ENCODE assay signal across 8 cellular contexts in the genomic region with DNA sequence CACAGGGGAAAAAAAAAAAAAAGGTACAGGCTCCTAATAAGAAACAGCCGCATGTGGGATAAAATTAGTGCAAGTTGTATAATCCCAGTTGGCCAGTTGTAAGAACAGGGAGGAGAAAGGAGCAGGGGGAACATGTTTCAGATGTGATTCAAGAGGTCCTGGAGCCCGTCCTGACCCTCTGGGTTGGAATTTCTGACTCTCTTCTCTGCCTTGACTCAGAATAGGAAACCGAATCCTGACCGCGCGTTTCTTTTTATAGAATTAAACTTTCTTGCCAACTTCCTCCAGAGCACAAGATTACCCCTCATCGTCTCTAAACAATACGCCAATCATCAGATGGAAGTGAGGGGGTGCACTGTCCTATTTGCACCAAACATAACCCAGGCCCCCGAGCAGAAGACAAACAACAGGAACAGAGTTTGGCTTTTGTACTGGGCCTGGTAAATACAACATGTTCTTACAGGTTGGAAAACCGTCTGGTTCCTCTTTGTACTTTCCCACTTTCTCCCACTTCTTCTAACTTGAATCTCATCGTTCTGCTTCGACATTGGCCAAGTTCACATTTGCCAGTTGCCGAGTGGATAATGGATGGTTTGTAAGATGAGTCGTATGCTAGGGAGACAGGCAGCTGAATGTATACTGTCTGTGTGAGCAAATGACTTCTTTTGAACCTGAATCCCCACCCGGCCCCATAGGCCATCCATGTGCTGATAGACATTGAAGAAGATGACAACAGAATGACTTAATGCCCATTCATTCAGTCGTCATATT. TPM values are rescaled to one million over a fixed set of nuclear protein-coding genes. Genes with fewer than 3 reads are reported as not detected.
DNase-seq lines count a peak whose midpoint lies in the region; ATAC-seq and TF ChIP-seq lines count a peak whose summit lies in the region.

No MANE protein-coding gene starts in this region.

- POLR2A ChIA-PET in T-cell (lab: Charles Lee): no interaction called here

- peak overlapping the region in 1 of 2 donors; percentile 44 for H3K27ac Mint-ChIP-seq in T-cell

- no peak overlapping the region for H3K4me2 ChIP-seq in parathyroid adenoma (ENCODE audit: low read length)

- no peaks in the 10 kb centered on the region for H3K27me3 ChIP-seq in parathyroid adenoma (ENCODE audit: control insufficient read depth, insufficient read depth, low read length)

- no peak overlapping the region for H3K9ac ChIP-seq in parathyroid adenoma

- H3K4me3 ChIP-seq in parathyroid adenoma (ENCODE audit: low read depth, low read length): no peak overlapping the region

- ATAC-seq in T-cell (replicated peaks in 1 of 4): peak; percentile 13 to 50 (median 26)
- ATAC-seq in GM19324 (IDR thresholded peaks at IDR 0.05; ENCODE audit: low FRiP score, unreplicated experiment): no peak
- no peak for ATAC-seq in HG03039 (IDR thresholded peaks at IDR 0.05; ENCODE audit: unreplicated experiment)
- no peak for ATAC-seq in GM18867 (IDR thresholded peaks at IDR 0.05; ENCODE audit: unreplicated experiment)

- H3K79me2 ChIP-seq in parathyroid adenoma: no peaks in the 10 kb centered on the region

- CTCF ChIA-PET in T-cell (lab: Charles Lee): no interaction called here

- peak overlapping the region; percentile 70 for H3K27ac ChIP-seq in epithelial cell of prostate
- peak overlapping the region; percentile 17 for H3K27ac ChIP-seq in parathyroid adenoma

- H2AFZ ChIP-seq in parathyroid adenoma: no peak overlapping the region

- no peaks in the 10 kb centered on the region for H3K36me3 Mint-ChIP-seq in T-cell

- no peak for TF ChIP-seq CTCF in parathyroid adenoma (IDR thresholded peaks at IDR 0.05)

- DNase-seq in GOT3 (lab: John Stamatoyannopoulos, UW) (peak; percentile 32), T-cell (no peak), epithelial cell of prostate (ENCODE audit: low read depth, low spot score) (peak; percentile 64), NCI-H187 (lab: John Stamatoyannopoulos, UW) (no peak)

- no peaks in the 10 kb centered on the region for H3K9me3 ChIP-seq in parathyroid adenoma (ENCODE audit: control insufficient read depth, low read length)

- no peaks in the 10 kb centered on the region for H3K4me1 ChIP-seq in parathyroid adenoma

- H3K9me3 Mint-ChIP-seq in T-cell: no peaks in the 10 kb centered on the region

- H3K27me3 Mint-ChIP-seq in T-cell: no peaks in the 10 kb centered on the region

- H3K36me3 ChIP-seq in parathyroid adenoma (ENCODE audit: control insufficient read depth, insufficient read depth, low read length): no peaks in the 10 kb centered on the region

- peak overlapping the region in 2 of 3 donors; percentile 8 to 49 for H3K4me3 Mint-ChIP-seq in T-cell

- peaks cover 30 to 36% (median 32%) of the 10 kb centered on the region in 3 donors for H3K4me1 Mint-ChIP-seq in T-cell

RNA-seq across cellular contexts. Expression of gene MED13L, which starts 42.5 kb away (rescaled TPM):
- total RNA-seq in T-cell: 100 to 1,000 TPM; 126 to 216 (median 133) TPM

Comparison
In these comparisons a context has a peak if more than half of its experiments do, and no peak if none do; other contexts are left out.
1. DNase-seq: peak in GOT3 (single experiment) and epithelial cell of prostate (single experiment); none in T-cell (0 of 34) and NCI-H187 (0 of 2).
2. ATAC-seq: peak in T-cell (4 of 4); none in GM19324 (single experiment), HG03039 (single experiment) and GM18867 (single experiment).